1 cellular context compared by ENCODE assay signal in genomic region chr5:132434813-132435286, GRCh38.
TF ChIP-seq lines count a peak whose summit lies in the region.

No MANE protein-coding gene starts in this region.

TF ChIP-seq in HepG2, 621 proteins besides CTCF, POLR2A, EP300 and RAD21 (continued from another document and continues in another):
- TF ChIP-seq, protein P1, sequence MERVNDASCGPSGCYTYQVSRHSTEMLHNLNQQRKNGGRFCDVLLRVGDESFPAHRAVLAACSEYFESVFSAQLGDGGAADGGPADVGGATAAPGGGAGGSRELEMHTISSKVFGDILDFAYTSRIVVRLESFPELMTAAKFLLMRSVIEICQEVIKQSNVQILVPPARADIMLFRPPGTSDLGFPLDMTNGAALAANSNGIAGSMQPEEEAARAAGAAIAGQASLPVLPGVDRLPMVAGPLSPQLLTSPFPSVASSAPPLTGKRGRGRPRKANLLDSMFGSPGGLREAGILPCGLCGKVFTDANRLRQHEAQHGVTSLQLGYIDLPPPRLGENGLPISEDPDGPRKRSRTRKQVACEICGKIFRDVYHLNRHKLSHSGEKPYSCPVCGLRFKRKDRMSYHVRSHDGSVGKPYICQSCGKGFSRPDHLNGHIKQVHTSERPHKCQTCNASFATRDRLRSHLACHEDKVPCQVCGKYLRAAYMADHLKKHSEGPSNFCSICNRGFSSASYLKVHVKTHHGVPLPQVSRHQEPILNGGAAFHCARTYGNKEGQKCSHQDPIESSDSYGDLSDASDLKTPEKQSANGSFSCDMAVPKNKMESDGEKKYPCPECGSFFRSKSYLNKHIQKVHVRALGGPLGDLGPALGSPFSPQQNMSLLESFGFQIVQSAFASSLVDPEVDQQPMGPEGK (CRISPR knock-in tag; IDR thresholded peaks at IDR 0.05) = no peak
- no peak; the same call in 1 of the 2 replicates for TF ChIP-seq ZMYM4 (CRISPR knock-in tag; IDR thresholded peaks at IDR 0.05)
- TF ChIP-seq, protein P2, sequence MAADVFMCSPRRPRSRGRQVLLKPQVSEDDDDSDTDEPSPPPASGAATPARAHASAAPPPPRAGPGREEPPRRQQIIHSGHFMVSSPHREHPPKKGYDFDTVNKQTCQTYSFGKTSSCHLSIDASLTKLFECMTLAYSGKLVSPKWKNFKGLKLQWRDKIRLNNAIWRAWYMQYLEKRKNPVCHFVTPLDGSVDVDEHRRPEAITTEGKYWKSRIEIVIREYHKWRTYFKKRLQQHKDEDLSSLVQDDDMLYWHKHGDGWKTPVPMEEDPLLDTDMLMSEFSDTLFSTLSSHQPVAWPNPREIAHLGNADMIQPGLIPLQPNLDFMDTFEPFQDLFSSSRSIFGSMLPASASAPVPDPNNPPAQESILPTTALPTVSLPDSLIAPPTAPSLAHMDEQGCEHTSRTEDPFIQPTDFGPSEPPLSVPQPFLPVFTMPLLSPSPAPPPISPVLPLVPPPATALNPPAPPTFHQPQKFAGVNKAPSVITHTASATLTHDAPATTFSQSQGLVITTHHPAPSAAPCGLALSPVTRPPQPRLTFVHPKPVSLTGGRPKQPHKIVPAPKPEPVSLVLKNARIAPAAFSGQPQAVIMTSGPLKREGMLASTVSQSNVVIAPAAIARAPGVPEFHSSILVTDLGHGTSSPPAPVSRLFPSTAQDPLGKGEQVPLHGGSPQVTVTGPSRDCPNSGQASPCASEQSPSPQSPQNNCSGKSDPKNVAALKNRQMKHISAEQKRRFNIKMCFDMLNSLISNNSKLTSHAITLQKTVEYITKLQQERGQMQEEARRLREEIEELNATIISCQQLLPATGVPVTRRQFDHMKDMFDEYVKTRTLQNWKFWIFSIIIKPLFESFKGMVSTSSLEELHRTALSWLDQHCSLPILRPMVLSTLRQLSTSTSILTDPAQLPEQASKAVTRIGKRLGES (CRISPR knock-in tag; IDR thresholded peaks at IDR 0.05; ENCODE audit: borderline replicate concordance) = no peak
- peak; percentile 71; the same call in 1 of the 2 replicates for TF ChIP-seq ZNF644 (CRISPR knock-in tag; IDR thresholded peaks at IDR 0.05; ENCODE audit: low read depth)
- no peak for TF ChIP-seq ZFY (CRISPR knock-in tag; IDR thresholded peaks at IDR 0.05)
- TF ChIP-seq ZNF382 (CRISPR knock-in tag; IDR thresholded peaks at IDR 0.05; ENCODE audit: borderline replicate concordance) = no peak
- no peak for TF ChIP-seq SCMH1 (CRISPR knock-in tag; IDR thresholded peaks at IDR 0.05; ENCODE audit: borderline replicate concordance)
- TF ChIP-seq, protein P3, sequence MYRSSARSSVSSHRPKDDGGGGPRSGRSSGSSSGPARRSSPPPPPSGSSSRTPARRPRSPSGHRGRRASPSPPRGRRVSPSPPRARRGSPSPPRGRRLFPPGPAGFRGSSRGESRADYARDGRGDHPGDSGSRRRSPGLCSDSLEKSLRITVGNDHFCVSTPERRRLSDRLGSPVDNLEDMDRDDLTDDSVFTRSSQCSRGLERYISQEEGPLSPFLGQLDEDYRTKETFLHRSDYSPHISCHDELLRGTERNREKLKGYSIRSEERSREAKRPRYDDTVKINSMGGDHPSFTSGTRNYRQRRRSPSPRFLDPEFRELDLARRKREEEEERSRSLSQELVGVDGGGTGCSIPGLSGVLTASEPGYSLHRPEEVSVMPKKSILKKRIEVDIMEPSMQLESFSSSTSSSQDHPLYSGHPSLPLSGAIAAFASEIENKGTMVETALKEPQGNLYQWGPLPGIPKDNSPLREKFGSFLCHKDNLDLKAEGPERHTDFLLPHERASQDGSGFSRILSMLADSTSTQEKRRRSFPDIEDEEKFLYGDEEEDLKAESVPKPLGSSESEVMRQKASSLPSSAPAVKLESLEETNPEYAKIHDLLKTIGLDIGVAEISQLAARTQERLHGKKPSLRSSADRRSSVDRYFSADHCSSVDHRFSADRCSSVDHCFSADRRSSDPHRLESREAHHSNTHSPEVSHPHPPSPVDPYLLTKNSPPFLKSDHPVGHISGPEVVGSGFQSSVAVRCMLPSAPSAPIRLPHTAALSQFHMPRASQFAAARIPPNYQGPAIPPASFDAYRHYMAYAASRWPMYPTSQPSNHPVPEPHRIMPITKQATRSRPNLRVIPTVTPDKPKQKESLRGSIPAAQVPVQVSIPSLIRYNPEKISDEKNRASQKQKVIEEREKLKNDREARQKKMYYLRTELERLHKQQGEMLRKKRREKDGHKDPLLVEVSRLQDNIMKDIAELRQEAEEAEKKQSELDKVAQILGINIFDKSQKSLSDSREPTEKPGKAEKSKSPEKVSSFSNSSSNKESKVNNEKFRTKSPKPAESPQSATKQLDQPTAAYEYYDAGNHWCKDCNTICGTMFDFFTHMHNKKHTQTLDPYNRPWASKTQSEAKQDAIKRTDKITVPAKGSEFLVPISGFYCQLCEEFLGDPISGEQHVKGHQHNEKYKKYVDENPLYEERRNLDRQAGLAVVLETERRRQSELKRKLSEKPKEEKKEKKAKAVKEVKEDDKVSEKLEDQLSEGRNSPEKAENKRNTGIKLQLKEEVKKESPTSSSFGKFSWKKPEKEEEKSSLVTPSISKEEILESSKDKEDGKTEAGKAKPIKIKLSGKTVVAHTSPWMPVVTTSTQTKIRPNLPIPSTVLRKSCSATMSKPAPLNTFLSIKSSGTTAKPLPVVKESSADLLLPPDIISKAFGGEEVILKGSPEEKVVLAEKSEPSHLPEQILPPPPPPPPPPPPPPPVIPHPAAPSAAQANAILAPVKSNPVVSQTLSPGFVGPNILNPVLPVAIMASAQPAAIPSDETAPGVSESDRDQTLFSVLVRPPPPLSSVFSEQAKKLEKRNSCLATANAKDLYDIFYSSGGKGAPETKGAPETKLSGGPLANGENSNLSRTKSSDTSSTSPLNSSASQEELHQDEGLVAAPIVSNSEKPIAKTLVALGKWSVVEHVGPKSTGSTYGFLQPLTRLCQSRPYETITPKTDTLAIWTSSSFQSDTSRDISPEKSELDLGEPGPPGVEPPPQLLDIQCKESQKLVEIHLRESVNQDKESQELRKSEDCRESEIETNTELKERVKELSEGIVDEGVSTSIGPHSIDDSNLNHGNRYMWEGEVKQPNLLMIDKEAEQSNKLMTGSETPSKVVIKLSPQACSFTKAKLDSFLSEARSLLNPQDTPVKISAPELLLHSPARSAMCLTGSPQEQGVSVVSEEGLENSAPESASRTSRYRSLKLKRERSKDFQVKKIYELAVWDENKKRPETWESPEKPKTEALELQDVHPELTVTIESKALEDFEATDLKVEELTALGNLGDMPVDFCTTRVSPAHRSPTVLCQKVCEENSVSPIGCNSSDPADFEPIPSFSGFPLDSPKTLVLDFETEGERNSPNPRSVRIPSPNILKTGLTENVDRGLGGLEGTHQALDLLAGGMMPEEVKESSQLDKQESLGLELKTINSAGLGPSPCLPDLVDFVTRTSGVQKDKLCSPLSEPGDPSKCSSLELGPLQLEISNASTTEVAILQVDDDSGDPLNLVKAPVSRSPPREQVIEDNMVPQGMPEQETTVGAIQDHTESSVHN (CRISPR knock-in tag; IDR thresholded peaks at IDR 0.05) = no peak
- TF ChIP-seq BORCS8-MEF2B (CRISPR knock-in tag; IDR thresholded peaks at IDR 0.05) = no peak; the same call in 1 of the 2 replicates
- TF ChIP-seq TEAD3 (CRISPR knock-in tag; optimal IDR thresholded peaks at IDR 0.05; ENCODE audit: borderline replicate concordance) = peak; percentile 78
- no peak for TF ChIP-seq GATA4 (IDR thresholded peaks at IDR 0.05; ENCODE audit: borderline replicate concordance, low read depth)
- TF ChIP-seq FOSL1 (CRISPR knock-in tag; IDR thresholded peaks at IDR 0.05; ENCODE audit: borderline replicate concordance) = no peak
- no peak; the same call in 1 of the 2 replicates for TF ChIP-seq PPARG (CRISPR knock-in tag; conservative IDR thresholded peaks at IDR 0.05)
- TF ChIP-seq GTF3A (CRISPR knock-in tag; conservative IDR thresholded peaks at IDR 0.05) = no peak
- no peak for TF ChIP-seq ZNF646 (CRISPR knock-in tag; IDR thresholded peaks at IDR 0.05)
- TF ChIP-seq ZNF615 (CRISPR knock-in tag; IDR thresholded peaks at IDR 0.05; ENCODE audit: borderline replicate concordance) = no peak
- TF ChIP-seq TBL1XR1 (IDR thresholded peaks at IDR 0.05; ENCODE audit: borderline replicate concordance, low read length, partially characterized antibody) = no peak
- TF ChIP-seq CENPX (CRISPR knock-in tag; IDR thresholded peaks at IDR 0.05) = no peak
- TF ChIP-seq KAT7 (CRISPR knock-in tag; IDR thresholded peaks at IDR 0.05; ENCODE audit: borderline replicate concordance) = 0 out of 2 replicates have a peak, but pooled peaks have one; percentile 42
- no peak for TF ChIP-seq ZNF138 (CRISPR knock-in tag; IDR thresholded peaks at IDR 0.05; ENCODE audit: low read depth)
- no peak for TF ChIP-seq IRX3 (CRISPR knock-in tag; IDR thresholded peaks at IDR 0.05; ENCODE audit: borderline replicate concordance, low read depth)
- no peak for TF ChIP-seq GABPA (IDR thresholded peaks at IDR 0.05; ENCODE audit: low read depth, low read length)
- TF ChIP-seq GABPA (CRISPR knock-in tag; IDR thresholded peaks at IDR 0.05; ENCODE audit: low read depth) = no peak
- TF ChIP-seq HNF4A (CRISPR knock-in tag; IDR thresholded peaks at IDR 0.05) = peak; percentile 85
- TF ChIP-seq TCF7L2 (IDR thresholded peaks at IDR 0.05; ENCODE audit: low read depth, low read length) = no peak
- TF ChIP-seq ARID5B (CRISPR knock-in tag; IDR thresholded peaks at IDR 0.05) = peak; percentile 60
- TF ChIP-seq REXO4 (CRISPR knock-in tag; IDR thresholded peaks at IDR 0.05; ENCODE audit: borderline replicate concordance) = no peak
- no peak for TF ChIP-seq ZNF780A (CRISPR knock-in tag; IDR thresholded peaks at IDR 0.05)
- 0 out of 2 replicates have a peak, but pooled peaks have one; percentile 51 for TF ChIP-seq MIER2 (CRISPR knock-in tag; IDR thresholded peaks at IDR 0.05)
- TF ChIP-seq ZKSCAN8 (CRISPR knock-in tag; IDR thresholded peaks at IDR 0.05; ENCODE audit: borderline replicate concordance) = 0 out of 2 replicates have a peak, but pooled peaks have one; percentile 19
